ENCODE assay signal across 1 cellular context in the genomic region with DNA sequence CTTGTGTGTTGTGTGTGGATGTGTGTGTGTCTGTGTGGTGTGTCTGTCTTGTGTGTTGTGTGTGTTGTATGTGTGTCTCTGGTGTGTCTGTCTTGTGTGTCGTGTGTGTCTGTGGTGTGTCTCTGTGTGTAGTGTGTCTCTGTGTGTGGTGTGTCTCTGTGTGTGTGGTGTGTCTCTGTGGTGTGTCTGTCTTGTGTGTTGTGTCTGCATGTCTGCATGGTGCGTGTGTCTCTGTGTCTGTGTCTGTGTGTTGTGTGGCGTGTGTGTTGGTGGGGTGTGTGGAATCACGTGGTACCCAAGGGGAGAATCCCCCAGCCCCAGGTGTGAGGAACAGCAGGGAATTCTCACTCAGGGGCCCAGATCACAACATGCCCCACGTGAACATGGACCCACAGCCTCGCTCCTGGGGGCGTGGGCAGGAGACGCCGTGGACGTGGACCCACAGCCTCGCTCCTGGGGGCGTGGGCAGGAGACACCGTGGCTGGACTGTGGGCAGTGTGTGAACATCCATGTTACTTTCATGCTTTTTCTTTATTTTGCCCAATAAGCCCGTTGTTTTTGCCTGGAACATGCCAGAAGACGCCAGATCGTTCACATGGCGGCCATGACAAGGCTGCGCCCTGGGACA.
TF ChIP-seq lines count a peak whose summit lies in the region.

No MANE protein-coding gene starts in this region.

TF ChIP-seq in K562, 482 proteins besides CTCF, POLR2A, EP300 and RAD21 (continues in another document):
- TF ChIP-seq RBM39 (optimal IDR thresholded peaks at IDR 0.05; ENCODE audit: low read depth, low read length): no peak
- no peak for TF ChIP-seq SREBF2 (CRISPR knock-in tag; IDR thresholded peaks at IDR 0.05)
- TF ChIP-seq CREB3L1 (IDR thresholded peaks at IDR 0.05; ENCODE audit: borderline replicate concordance, low read depth): no peak
- no peak for TF ChIP-seq NR2C2 (CRISPR knock-in tag; IDR thresholded peaks at IDR 0.05)
- TF ChIP-seq NR2C2 (tag; IDR thresholded peaks at IDR 0.05): no peak
- TF ChIP-seq RHOXF2B (CRISPR knock-in tag; conservative IDR thresholded peaks at IDR 0.05): no peak
- TF ChIP-seq ELF4 (CRISPR knock-in tag; IDR thresholded peaks at IDR 0.05): peak; percentile 87
- no peak for TF ChIP-seq FOS (IDR thresholded peaks at IDR 0.05; ENCODE audit: extremely low read depth, insufficient read length)
- TF ChIP-seq, protein P1, sequence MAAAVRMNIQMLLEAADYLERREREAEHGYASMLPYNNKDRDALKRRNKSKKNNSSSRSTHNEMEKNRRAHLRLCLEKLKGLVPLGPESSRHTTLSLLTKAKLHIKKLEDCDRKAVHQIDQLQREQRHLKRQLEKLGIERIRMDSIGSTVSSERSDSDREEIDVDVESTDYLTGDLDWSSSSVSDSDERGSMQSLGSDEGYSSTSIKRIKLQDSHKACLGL (CRISPR knock-in tag; IDR thresholded peaks at IDR 0.05; ENCODE audit: borderline replicate concordance, poor library complexity, severe bottlenecking): no peak
- TF ChIP-seq, protein P2, sequence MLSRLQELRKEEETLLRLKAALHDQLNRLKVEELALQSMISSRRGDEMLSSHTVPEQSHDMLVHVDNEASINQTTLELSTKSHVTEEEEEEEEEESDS (CRISPR knock-in tag; IDR thresholded peaks at IDR 0.05): no peak
- no peak for TF ChIP-seq DIDO1 (tag; IDR thresholded peaks at IDR 0.05; ENCODE audit: low read depth)
- TF ChIP-seq ZNF695 (CRISPR knock-in tag; IDR thresholded peaks at IDR 0.05): no peak
- no peak for TF ChIP-seq ZBTB43 (CRISPR knock-in tag; IDR thresholded peaks at IDR 0.05)
- TF ChIP-seq ZNF766 (CRISPR knock-in tag; conservative IDR thresholded peaks at IDR 0.05): no peak
- TF ChIP-seq ZNF224 (CRISPR knock-in tag; IDR thresholded peaks at IDR 0.05): no peak
- TF ChIP-seq, protein P3, sequence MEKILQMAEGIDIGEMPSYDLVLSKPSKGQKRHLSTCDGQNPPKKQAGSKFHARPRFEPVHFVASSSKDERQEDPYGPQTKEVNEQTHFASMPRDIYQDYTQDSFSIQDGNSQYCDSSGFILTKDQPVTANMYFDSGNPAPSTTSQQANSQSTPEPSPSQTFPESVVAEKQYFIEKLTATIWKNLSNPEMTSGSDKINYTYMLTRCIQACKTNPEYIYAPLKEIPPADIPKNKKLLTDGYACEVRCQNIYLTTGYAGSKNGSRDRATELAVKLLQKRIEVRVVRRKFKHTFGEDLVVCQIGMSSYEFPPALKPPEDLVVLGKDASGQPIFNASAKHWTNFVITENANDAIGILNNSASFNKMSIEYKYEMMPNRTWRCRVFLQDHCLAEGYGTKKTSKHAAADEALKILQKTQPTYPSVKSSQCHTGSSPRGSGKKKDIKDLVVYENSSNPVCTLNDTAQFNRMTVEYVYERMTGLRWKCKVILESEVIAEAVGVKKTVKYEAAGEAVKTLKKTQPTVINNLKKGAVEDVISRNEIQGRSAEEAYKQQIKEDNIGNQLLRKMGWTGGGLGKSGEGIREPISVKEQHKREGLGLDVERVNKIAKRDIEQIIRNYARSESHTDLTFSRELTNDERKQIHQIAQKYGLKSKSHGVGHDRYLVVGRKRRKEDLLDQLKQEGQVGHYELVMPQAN (IDR thresholded peaks at IDR 0.05; ENCODE audit: borderline replicate concordance): peak; percentile 51; the same call in 1 of the 2 replicates
- TF ChIP-seq SIRT6 (IDR thresholded peaks at IDR 0.05; ENCODE audit: low read depth, low read length): no peak
- no peak for TF ChIP-seq ZNF444 (CRISPR knock-in tag; IDR thresholded peaks at IDR 0.05)
- no peak for TF ChIP-seq ZNF41 (CRISPR knock-in tag; conservative IDR thresholded peaks at IDR 0.05)
- no peak for TF ChIP-seq TRIM28 (IDR thresholded peaks at IDR 0.05)
- no peak for TF ChIP-seq MCM7 (IDR thresholded peaks at IDR 0.05)
- no peak for TF ChIP-seq MAFK (IDR thresholded peaks at IDR 0.05; ENCODE audit: low read length)
- no peak for TF ChIP-seq SMAD2 (IDR thresholded peaks at IDR 0.05; ENCODE audit: low read depth, low read length)
- TF ChIP-seq ZNF707 (CRISPR knock-in tag; conservative IDR thresholded peaks at IDR 0.05): no peak
- TF ChIP-seq, protein P4, sequence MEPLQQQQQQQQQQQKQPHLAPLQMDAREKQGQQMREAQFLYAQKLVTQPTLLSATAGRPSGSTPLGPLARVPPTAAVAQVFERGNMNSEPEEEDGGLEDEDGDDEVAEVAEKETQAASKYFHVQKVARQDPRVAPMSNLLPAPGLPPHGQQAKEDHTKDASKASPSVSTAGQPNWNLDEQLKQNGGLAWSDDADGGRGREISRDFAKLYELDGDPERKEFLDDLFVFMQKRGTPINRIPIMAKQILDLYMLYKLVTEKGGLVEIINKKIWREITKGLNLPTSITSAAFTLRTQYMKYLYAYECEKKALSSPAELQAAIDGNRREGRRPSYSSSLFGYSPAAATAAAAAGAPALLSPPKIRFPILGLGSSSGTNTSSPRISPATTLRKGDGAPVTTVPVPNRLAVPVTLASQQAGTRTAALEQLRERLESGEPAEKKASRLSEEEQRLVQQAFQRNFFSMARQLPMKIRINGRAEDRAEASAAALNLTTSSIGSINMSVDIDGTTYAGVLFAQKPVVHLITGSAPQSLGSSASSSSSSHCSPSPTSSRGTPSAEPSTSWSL (CRISPR knock-in tag; IDR thresholded peaks at IDR 0.05; ENCODE audit: borderline replicate concordance): no peak
- TF ChIP-seq BHLHE40 (IDR thresholded peaks at IDR 0.05; ENCODE audit: low read length): no peak
- TF ChIP-seq CEBPB (tag; IDR thresholded peaks at IDR 0.05): no peak
- TF ChIP-seq, protein P5, sequence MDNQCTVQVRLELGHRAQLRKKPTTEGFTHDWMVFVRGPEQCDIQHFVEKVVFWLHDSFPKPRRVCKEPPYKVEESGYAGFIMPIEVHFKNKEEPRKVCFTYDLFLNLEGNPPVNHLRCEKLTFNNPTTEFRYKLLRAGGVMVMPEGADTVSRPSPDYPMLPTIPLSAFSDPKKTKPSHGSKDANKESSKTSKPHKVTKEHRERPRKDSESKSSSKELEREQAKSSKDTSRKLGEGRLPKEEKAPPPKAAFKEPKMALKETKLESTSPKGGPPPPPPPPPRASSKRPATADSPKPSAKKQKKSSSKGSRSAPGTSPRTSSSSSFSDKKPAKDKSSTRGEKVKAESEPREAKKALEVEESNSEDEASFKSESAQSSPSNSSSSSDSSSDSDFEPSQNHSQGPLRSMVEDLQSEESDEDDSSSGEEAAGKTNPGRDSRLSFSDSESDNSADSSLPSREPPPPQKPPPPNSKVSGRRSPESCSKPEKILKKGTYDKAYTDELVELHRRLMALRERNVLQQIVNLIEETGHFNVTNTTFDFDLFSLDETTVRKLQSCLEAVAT (IDR thresholded peaks at IDR 0.05): peak in 1 of 2 experiments; percentile 59; a peak in 1 of 4 replicates
- TF ChIP-seq SIN3A (IDR thresholded peaks at IDR 0.05; ENCODE audit: borderline replicate concordance in 2 of 2, control insufficient read depth in 1 of 2, low read depth in 2 of 2, low read length in 2 of 2): no peak
- TF ChIP-seq, protein P6, sequence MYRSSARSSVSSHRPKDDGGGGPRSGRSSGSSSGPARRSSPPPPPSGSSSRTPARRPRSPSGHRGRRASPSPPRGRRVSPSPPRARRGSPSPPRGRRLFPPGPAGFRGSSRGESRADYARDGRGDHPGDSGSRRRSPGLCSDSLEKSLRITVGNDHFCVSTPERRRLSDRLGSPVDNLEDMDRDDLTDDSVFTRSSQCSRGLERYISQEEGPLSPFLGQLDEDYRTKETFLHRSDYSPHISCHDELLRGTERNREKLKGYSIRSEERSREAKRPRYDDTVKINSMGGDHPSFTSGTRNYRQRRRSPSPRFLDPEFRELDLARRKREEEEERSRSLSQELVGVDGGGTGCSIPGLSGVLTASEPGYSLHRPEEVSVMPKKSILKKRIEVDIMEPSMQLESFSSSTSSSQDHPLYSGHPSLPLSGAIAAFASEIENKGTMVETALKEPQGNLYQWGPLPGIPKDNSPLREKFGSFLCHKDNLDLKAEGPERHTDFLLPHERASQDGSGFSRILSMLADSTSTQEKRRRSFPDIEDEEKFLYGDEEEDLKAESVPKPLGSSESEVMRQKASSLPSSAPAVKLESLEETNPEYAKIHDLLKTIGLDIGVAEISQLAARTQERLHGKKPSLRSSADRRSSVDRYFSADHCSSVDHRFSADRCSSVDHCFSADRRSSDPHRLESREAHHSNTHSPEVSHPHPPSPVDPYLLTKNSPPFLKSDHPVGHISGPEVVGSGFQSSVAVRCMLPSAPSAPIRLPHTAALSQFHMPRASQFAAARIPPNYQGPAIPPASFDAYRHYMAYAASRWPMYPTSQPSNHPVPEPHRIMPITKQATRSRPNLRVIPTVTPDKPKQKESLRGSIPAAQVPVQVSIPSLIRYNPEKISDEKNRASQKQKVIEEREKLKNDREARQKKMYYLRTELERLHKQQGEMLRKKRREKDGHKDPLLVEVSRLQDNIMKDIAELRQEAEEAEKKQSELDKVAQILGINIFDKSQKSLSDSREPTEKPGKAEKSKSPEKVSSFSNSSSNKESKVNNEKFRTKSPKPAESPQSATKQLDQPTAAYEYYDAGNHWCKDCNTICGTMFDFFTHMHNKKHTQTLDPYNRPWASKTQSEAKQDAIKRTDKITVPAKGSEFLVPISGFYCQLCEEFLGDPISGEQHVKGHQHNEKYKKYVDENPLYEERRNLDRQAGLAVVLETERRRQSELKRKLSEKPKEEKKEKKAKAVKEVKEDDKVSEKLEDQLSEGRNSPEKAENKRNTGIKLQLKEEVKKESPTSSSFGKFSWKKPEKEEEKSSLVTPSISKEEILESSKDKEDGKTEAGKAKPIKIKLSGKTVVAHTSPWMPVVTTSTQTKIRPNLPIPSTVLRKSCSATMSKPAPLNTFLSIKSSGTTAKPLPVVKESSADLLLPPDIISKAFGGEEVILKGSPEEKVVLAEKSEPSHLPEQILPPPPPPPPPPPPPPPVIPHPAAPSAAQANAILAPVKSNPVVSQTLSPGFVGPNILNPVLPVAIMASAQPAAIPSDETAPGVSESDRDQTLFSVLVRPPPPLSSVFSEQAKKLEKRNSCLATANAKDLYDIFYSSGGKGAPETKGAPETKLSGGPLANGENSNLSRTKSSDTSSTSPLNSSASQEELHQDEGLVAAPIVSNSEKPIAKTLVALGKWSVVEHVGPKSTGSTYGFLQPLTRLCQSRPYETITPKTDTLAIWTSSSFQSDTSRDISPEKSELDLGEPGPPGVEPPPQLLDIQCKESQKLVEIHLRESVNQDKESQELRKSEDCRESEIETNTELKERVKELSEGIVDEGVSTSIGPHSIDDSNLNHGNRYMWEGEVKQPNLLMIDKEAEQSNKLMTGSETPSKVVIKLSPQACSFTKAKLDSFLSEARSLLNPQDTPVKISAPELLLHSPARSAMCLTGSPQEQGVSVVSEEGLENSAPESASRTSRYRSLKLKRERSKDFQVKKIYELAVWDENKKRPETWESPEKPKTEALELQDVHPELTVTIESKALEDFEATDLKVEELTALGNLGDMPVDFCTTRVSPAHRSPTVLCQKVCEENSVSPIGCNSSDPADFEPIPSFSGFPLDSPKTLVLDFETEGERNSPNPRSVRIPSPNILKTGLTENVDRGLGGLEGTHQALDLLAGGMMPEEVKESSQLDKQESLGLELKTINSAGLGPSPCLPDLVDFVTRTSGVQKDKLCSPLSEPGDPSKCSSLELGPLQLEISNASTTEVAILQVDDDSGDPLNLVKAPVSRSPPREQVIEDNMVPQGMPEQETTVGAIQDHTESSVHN (IDR thresholded peaks at IDR 0.05; ENCODE audit: borderline replicate concordance in 1 of 2, low read depth in 1 of 2): no peak
- TF ChIP-seq PYGO2 (tag; IDR thresholded peaks at IDR 0.05): no peak
- TF ChIP-seq XRCC4 (IDR thresholded peaks at IDR 0.05; ENCODE audit: extremely low read depth, insufficient read depth, insufficient read length): no peak
- no peak for TF ChIP-seq NFE2 (IDR thresholded peaks at IDR 0.05; ENCODE audit: low read depth)
- TF ChIP-seq ZNF280B (CRISPR knock-in tag; IDR thresholded peaks at IDR 0.05): no peak
- TF ChIP-seq ZNF699 (CRISPR knock-in tag; IDR thresholded peaks at IDR 0.05; ENCODE audit: insufficient replicate concordance): no peak
- TF ChIP-seq L3MBTL2 (IDR thresholded peaks at IDR 0.05): no peak
- no peak for TF ChIP-seq E2F4 (CRISPR knock-in tag; IDR thresholded peaks at IDR 0.05; ENCODE audit: low read depth)
- TF ChIP-seq ZBTB7A (IDR thresholded peaks at IDR 0.05; ENCODE audit: borderline replicate concordance, control insufficient read depth, low read depth, low read length): no peak
- TF ChIP-seq ZFPM2 (CRISPR knock-in tag; IDR thresholded peaks at IDR 0.05): no peak
